8 cellular contexts compared by ENCODE assay signal in genomic region chr1:71047635-71048607, GRCh38. TPM values are rescaled to one million over a fixed set of nuclear protein-coding genes. Genes with fewer than 3 reads are reported as not detected.
DNase-seq lines count a peak whose midpoint lies in the region; ATAC-seq and TF ChIP-seq lines count a peak whose summit lies in the region.

PTGER3 (minus strand) TSS chr1:71047816; CDS start chr1:71047577, 239 bp downstream.

- no peaks in the 10 kb centered on the region for H3K79me2 ChIP-seq in osteoblast (ENCODE audit: insufficient read depth, low read length)

- H3K27ac ChIP-seq in osteoblast (ENCODE audit: low read depth, low read length) (no peak within 1 kb of the TSS), aorta (ENCODE audit: low read depth in 1 of 2, low read length in 2 of 2) (peak within 1 kb of the TSS; percentile 1 to 66)

- peaks cover 20% of the 10 kb centered on the region for H3K27me3 ChIP-seq in BJ (ENCODE audit: control insufficient read depth, insufficient read depth, low read length)
- peaks cover 39% of the 10 kb centered on the region for H3K27me3 ChIP-seq in osteoblast (ENCODE audit: insufficient read depth, low read length)
- H3K27me3 ChIP-seq in aorta (ENCODE audit: control insufficient read depth in 1 of 2, insufficient read depth in 2 of 2, low read length in 1 of 2): no peaks in the 10 kb centered on the region

- H3K36me3 ChIP-seq in BJ (ENCODE audit: control insufficient read depth, insufficient read depth, low read length) (no peaks in the 10 kb centered on the region), osteoblast (ENCODE audit: insufficient read depth, low read length) (no peaks in the 10 kb centered on the region), aorta (ENCODE audit: control insufficient read depth in 1 of 2, insufficient read depth in 2 of 2, low read length in 1 of 2) (no peaks in the 10 kb centered on the region)

- peak within 1 kb of the TSS; percentile 63 for H2AFZ ChIP-seq in osteoblast (ENCODE audit: low read length)

- POLR2A ChIA-PET in BJ (lab: Charles Lee): no interaction called here

- 5 to 6% methylated on average over 43 to 56 of the region's 56 CpGs for WGBS in aorta, 2 donors

- TF ChIP-seq CTCF in BJ (IDR thresholded peaks at IDR 0.05; ENCODE audit: insufficient read depth, low read depth, low read length) (no peak), foreskin fibroblast (IDR thresholded peaks at IDR 0.05; ENCODE audit: low read depth, low read length) (no peak), osteoblast (IDR thresholded peaks at IDR 0.05; ENCODE audit: extremely low read depth, low read depth, low read length) (no peak)

- DNase-seq in BJ (ENCODE audit: low read depth) (no peak), NCI-H526 (lab: John Stamatoyannopoulos, UW) (peak; percentile 44 to 82), foreskin fibroblast (peak in 1 of 2 donors; percentile 49), osteoblast (ENCODE audit: insufficient read length, low spot score, missing footprints) (peak; percentile 85), aorta (peak; percentile 87 to 95), OCI-M2 (lab: John Stamatoyannopoulos, UW; ENCODE audit: unreplicated experiment) (no peak)
- peak; percentile 51 to 58 for DNase-seq in activated T-cell treated with anti-CD3 and anti-CD28 coated beads, Interleukin-2, amount 50 U/mL, for 48 hours

- ATAC-seq in GM21723 (IDR thresholded peaks at IDR 0.05; ENCODE audit: unreplicated experiment) (peak; percentile 45), aorta (ENCODE audit: low FRiP score) (peak; percentile 76)

- no peaks in the 10 kb centered on the region for H3K4me1 ChIP-seq in osteoblast (ENCODE audit: insufficient read depth, low read length)
- H3K4me1 ChIP-seq in aorta (ENCODE audit: control insufficient read depth in 1 of 2, insufficient read depth in 2 of 2, low read length in 2 of 2): no peaks in the 10 kb centered on the region

- intact Hi-C loops in aorta (cut with DNase I): loop anchor here (5.0 to 10.0 kb wide), 4 partner anchors 93 to 521 kb away; no protein-coding TSS in a partner anchor

- H3K4me2 ChIP-seq in osteoblast (ENCODE audit: insufficient read depth, low read length): peak within 1 kb of the TSS; percentile 69

- peak within 1 kb of the TSS; percentile 40 for H3K4me3 ChIP-seq in BJ (ENCODE audit: low read depth, low read length)
- H3K4me3 ChIP-seq in foreskin fibroblast (ENCODE audit: low read depth in 1 of 2, low read length in 2 of 2): peak within 1 kb of the TSS; percentile 37 to 49
- H3K4me3 ChIP-seq in osteoblast (ENCODE audit: insufficient read depth, low read length): peak within 1 kb of the TSS; percentile 49
- H3K4me3 ChIP-seq in aorta (ENCODE audit: low read length in 2 of 2): peak within 1 kb of the TSS; percentile 50 to 82

- H4K20me1 ChIP-seq in osteoblast (ENCODE audit: insufficient read depth, low read length): no peaks in the 10 kb centered on the region

- CTCF ChIA-PET in BJ (lab: Yijun Ruan, JAX): interaction anchor here (0.9 to 6.5 kb wide), 4 partner anchors 16 to 519 kb away, joined by 3 to 39 read pairs (median 18); no protein-coding TSS in a partner anchor

- H3K9me3 ChIP-seq in osteoblast (ENCODE audit: low read depth, low read length) (no peaks in the 10 kb centered on the region), aorta (ENCODE audit: control insufficient read depth, low read length) (no peaks in the 10 kb centered on the region)

RNA-seq across cellular contexts. Expression of gene PTGER3, which starts in this region (rescaled TPM):
- polyA plus RNA-seq in BJ (2011; rRNA removed): 0.60 TPM in 2 replicates
- 0.66 and 0.67 TPM in 2 replicates for polyA minus RNA-seq in BJ (2011; rRNA and poly(A)+ RNA removed)
- total RNA-seq in osteoblast: not detected in 2 replicates
- total RNA-seq in aorta: 10 to 100 TPM; 32.7 to 40.0 TPM
- polyA plus RNA-seq in aorta: 10 to 100 TPM; 14.9 to 15.2 TPM

Comparison
In these comparisons a context has a peak if more than half of its experiments do, and no peak if none do; other contexts are left out.
1. RNA of gene PTGER3 (total RNA-seq): 32.7 to 40.0 TPM in aorta; not detected in osteoblast; every median in the first group is over 10 times any median in the second.
2. Peak in DNase-seq, H3K4me3 ChIP-seq and H3K4me2 ChIP-seq in osteoblast; RNA of the gene not detected or under 1 TPM.
3. DNase-seq: peak in NCI-H526 (2 of 2), activated T-cell treated with anti-CD3 and anti-CD28 coated beads, Interleukin-2, amount 50 U/mL, for 48 hours (2 of 2) and aorta (2 of 2); none in BJ (single experiment) and OCI-M2 (single experiment).
4. Peak in every context shown above with its lines, with median percentiles within 50 percentile points of each other: H3K4me3 ChIP-seq.